Comparison of ENCODE assay signal across 23 cellular contexts in the genomic region with DNA sequence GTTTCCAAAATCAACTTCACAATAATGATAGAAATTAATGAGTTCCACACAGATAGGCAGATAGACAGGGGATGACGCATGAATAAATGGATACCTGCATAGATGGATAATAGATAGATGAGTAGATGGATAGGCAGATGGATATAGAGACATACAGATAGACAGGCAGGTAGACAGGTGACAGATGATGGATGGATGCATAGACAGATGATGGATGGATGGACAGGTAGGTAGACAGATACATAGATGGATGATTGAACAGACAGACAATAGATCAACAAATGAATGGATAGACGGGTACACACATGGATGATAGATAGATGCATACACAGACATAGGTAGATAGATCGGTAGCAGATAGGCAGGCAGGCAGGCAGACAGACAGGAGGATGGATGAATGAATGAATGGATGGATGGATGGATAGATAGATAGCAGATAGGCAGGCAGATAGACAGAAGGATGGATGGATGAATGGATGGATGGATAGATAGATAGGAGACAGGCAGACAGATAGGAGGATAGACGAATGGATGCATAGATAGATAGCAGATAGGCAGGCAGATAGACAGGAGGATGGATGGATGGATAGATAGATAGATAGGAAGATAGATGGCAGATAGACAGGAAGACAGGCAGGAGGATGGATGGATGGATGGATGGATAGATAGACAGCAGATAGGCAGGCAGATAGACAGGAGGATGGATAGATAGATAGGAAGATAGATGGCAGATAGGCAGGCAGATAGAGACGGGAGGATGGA.
DNase-seq lines count a peak whose midpoint lies in the region; ATAC-seq, FAIRE-seq and TF ChIP-seq lines count a peak whose summit lies in the region.
"Had no signal": no experiment of that assay in that cellular context is flagged by ENCODE, and none has a peak within 500 bp of the region (broad histone marks: within the 10 kb centered on the region; RNA-seq: fewer than 3 reads in every experiment).

No MANE protein-coding gene starts in this region.

- POLR2A ChIA-PET in HepG2 (lab: Yijun Ruan, JAX) (no interaction called here), Caco-2 (lab: Charles Lee) (no interaction called here)

- no peak overlapping the region for H3K4me3 Mint-ChIP-seq in Caco-2 (ENCODE audit: unreplicated experiment)
- H3K4me3 Mint-ChIP-seq: CD4-positive, CD25-positive, alpha-beta regulatory T cell; CD8-positive, alpha-beta T cell; GM23338; H9 had no signal

- H4K20me1 ChIP-seq in HepG2 (ENCODE audit: insufficient read depth, low read length): no peaks in the 10 kb centered on the region

- ATAC-seq in HepG2 (no peak), right lobe of liver (no peak)
- ATAC-seq: CD8-positive, alpha-beta T cell; GM12878; GM23338; HCT116 had no signal

- FAIRE-seq in HepG2 (lab: Jason Lieb, UNC) (no peak), HTR-8/SVneo (lab: Jason Lieb, UNC) (peak; percentile 26), bronchial epithelial cell (lab: Jason Lieb, UNC) (peak; percentile 75), urothelium cell line (lab: Jason Lieb, UNC) (peak; percentile 98)
- FAIRE-seq: A204.1, D721Med, GM12878 had no signal

- H3K4me3 ChIP-seq in HepG2 (replicated peaks in 1 of 3; ENCODE audit: insufficient read depth in 1 of 3, low read depth in 2 of 3, low read length in 3 of 3): no peak overlapping the region
- H3K4me3 ChIP-seq in right lobe of liver: no peak overlapping the region
- H3K4me3 ChIP-seq in bronchial epithelial cell (ENCODE audit: low read depth, low read length): no peak overlapping the region
- H3K4me3 ChIP-seq in Caco-2 (ENCODE audit: low read depth, low read length): no peak overlapping the region
- H3K4me3 ChIP-seq: GM12878, GM23338 had no signal

- no peak overlapping the region for H2AFZ ChIP-seq in HepG2 (ENCODE audit: low read length)
- H2AFZ ChIP-seq: GM23338 had no signal

- H3K27ac Mint-ChIP-seq in Caco-2 (ENCODE audit: unreplicated experiment): no peak overlapping the region
- H3K27ac Mint-ChIP-seq: CD4-positive, CD25-positive, alpha-beta regulatory T cell; CD8-positive, alpha-beta T cell; GM23338; H9 had no signal

- no peaks in the 10 kb centered on the region for H3K9me3 ChIP-seq in HepG2 (ENCODE audit: low read length)
- no peaks in the 10 kb centered on the region for H3K9me3 ChIP-seq in right lobe of liver
- no peaks in the 10 kb centered on the region for H3K9me3 ChIP-seq in Caco-2

- H3K27me3 ChIP-seq in HepG2 (ENCODE audit: control insufficient read depth in 1 of 2, insufficient read depth in 2 of 2, low read length in 2 of 2) (peaks cover 8 to 75% of the 10 kb centered on the region in 2 experiments), right lobe of liver (no peaks in the 10 kb centered on the region), bronchial epithelial cell (ENCODE audit: control insufficient read depth, insufficient read depth, low read length) (no peaks in the 10 kb centered on the region), Caco-2 (replicated peaks; ENCODE audit: control insufficient read depth, insufficient read depth, low read length) (no peaks in the 10 kb centered on the region; the same call in 1 of the 2 replicates)

- no peak overlapping the region for H3K27ac ChIP-seq in HepG2 (ENCODE audit: extremely low read length, insufficient read depth, low read length)
- H3K27ac ChIP-seq in right lobe of liver: no peak overlapping the region
- H3K27ac ChIP-seq: 22Rv1, C4-2B had no signal

- H3K9me3 Mint-ChIP-seq in Caco-2 (ENCODE audit: unreplicated experiment): no peaks in the 10 kb centered on the region
- H3K9me3 Mint-ChIP-seq: CD8-positive, alpha-beta T cell; GM23338; H9 had no signal

- in situ Hi-C loops in HepG2 (cut with HindIII; ENCODE audit: extremely low pct_ligation_motif_present, low pct_unique_long_range_greater_than_20kb): no loop called here

- TF ChIP-seq EP300 in HepG2 (IDR thresholded peaks at IDR 0.05; ENCODE audit: low read depth in 2 of 2, low read length in 2 of 2) (no peak), HepG2 (CRISPR knock-in tag; IDR thresholded peaks at IDR 0.05; ENCODE audit: borderline replicate concordance) (no peak)

- H3K4me1 ChIP-seq in HepG2 (ENCODE audit: insufficient read depth, low read length) (no peaks in the 10 kb centered on the region), right lobe of liver (no peaks in the 10 kb centered on the region), Caco-2 (peaks cover 6% of the 10 kb centered on the region)

- H3K36me3 Mint-ChIP-seq in Caco-2 (ENCODE audit: insufficient read depth, unreplicated experiment): no peaks in the 10 kb centered on the region
- H3K36me3 Mint-ChIP-seq: CD4-positive, CD25-positive, alpha-beta regulatory T cell; CD8-positive, alpha-beta T cell had no signal

- TF ChIP-seq RAD21 in HepG2 (CRISPR knock-in tag; IDR thresholded peaks at IDR 0.05): no peak

- WGBS in HepG2 (ENCODE audit: low lambda C conversion rate): 9% methylated on average over 5 of the region's 5 CpGs
- WGBS in right lobe of liver (ENCODE audit: insufficient coverage, low coverage, low lambda C conversion rate, missing lambda C conversion rate): 71% methylated on average over 5 of the region's 5 CpGs

- BruUV-seq in HepG2 (replicated peaks; lab: Mats Ljungman, UMichigan) (no TSS peak), Caco-2 (replicated peaks; lab: Mats Ljungman, UMichigan) (no TSS peak)

- no peak overlapping the region for H3K4me2 ChIP-seq in HepG2 (ENCODE audit: low read depth, low read length)
- H3K4me2 ChIP-seq: GM23338 had no signal

- peaks cover under 1% of the 10 kb centered on the region for H3K4me1 Mint-ChIP-seq in Caco-2 (ENCODE audit: low read depth, unreplicated experiment)
- H3K4me1 Mint-ChIP-seq: CD4-positive, CD25-positive, alpha-beta regulatory T cell had no signal

- no peaks in the 10 kb centered on the region for H3K36me3 ChIP-seq in HepG2 (replicated peaks in 1 of 2; ENCODE audit: control insufficient read depth in 1 of 2, insufficient read depth in 2 of 2, low read length in 2 of 2)
- no peaks in the 10 kb centered on the region for H3K36me3 ChIP-seq in right lobe of liver
- H3K36me3 ChIP-seq in bronchial epithelial cell (ENCODE audit: control insufficient read depth, insufficient read depth, low read length): no peaks in the 10 kb centered on the region
- H3K36me3 ChIP-seq in Caco-2 (ENCODE audit: control insufficient read depth, insufficient read depth, low read length): no peaks in the 10 kb centered on the region

- intact Hi-C loops in HepG2 (cut with micrococcal nuclease; ENCODE audit: unreplicated experiment) (no loop called here), right lobe of liver (cut with DNase I) (no loop called here), Caco-2 (cut with micrococcal nuclease; ENCODE audit: unreplicated experiment) (no loop called here)

- H3K9ac ChIP-seq in HepG2 (ENCODE audit: insufficient read depth, low read depth, low read length): no peak overlapping the region

- CTCF ChIA-PET in HepG2 (lab: Yijun Ruan, JAX; ENCODE audit: low intra/inter-chr PET ratio, low total read pairs): no interaction called here
- CTCF ChIA-PET in Caco-2 (lab: Charles Lee): no interaction called here

- TF ChIP-seq POLR2A in HepG2 (IDR thresholded peaks at IDR 0.05; ENCODE audit: insufficient read depth in 1 of 2, low read depth in 2 of 2, low read length in 2 of 2) (no peak), right lobe of liver (IDR thresholded peaks at IDR 0.05) (no peak)

- DNase-seq in HepG2 (ENCODE audit: low spot score) (no peak), right lobe of liver (no peak), HTR-8/SVneo (ENCODE audit: insufficient read length, low spot score) (no peak), bronchial epithelial cell (ENCODE audit: low read depth) (no peak), urothelium cell line (ENCODE audit: low spot score) (no peak), Caco-2 (no peak), AG08395 (ENCODE audit: low spot score) (no peak)
- DNase-seq in activated CD4-positive, alpha-beta T cell treated with anti-CD3 and anti-CD28 coated beads, Interleukin-2, amount 50 U/mL, for 1 hour: no peak
- DNase-seq: ACHN; CD4-positive, CD25-positive, alpha-beta regulatory T cell; CD8-positive, alpha-beta T cell; DMS 273 treated with DMSO at 0.1 percent for 48 hours; DMS79; EL; GDM1; H9 had no signal

- TF ChIP-seq CTCF in HepG2 (CRISPR knock-in tag; IDR thresholded peaks at IDR 0.05) (no peak), right lobe of liver (IDR thresholded peaks at IDR 0.05) (no peak), bronchial epithelial cell (IDR thresholded peaks at IDR 0.05; ENCODE audit: insufficient read depth, low read length, severe bottlenecking) (no peak), Caco-2 (IDR thresholded peaks at IDR 0.05; ENCODE audit: insufficient read depth in 1 of 2, low read depth in 1 of 2, low read length in 1 of 2, severe bottlenecking in 1 of 2, unreplicated experiment in 1 of 2) (no peak)

- no peaks in the 10 kb centered on the region for H3K79me2 ChIP-seq in HepG2 (ENCODE audit: insufficient read depth, low read length)

- peaks cover 8% of the 10 kb centered on the region for H3K27me3 Mint-ChIP-seq in Caco-2 (ENCODE audit: insufficient read depth, unreplicated experiment)

TF ChIP-seq in HepG2, 621 proteins besides CTCF, POLR2A, EP300 and RAD21 (continues in another document):
- TF ChIP-seq FOXK2 (IDR thresholded peaks at IDR 0.05) (0 out of 2 replicates have a peak, but pooled peaks have one; percentile 45), TARDBP (CRISPR knock-in tag; IDR thresholded peaks at IDR 0.05) (no peak), KAT2B (IDR thresholded peaks at IDR 0.05; ENCODE audit: borderline replicate concordance, low read depth, low read length) (no peak), GFI1 (CRISPR knock-in tag; IDR thresholded peaks at IDR 0.05; ENCODE audit: borderline replicate concordance) (no peak), ATF4 (CRISPR knock-in tag; IDR thresholded peaks at IDR 0.05) (no peak), ZNF543 (CRISPR knock-in tag; IDR thresholded peaks at IDR 0.05) (no peak), ELF3 (CRISPR knock-in tag; IDR thresholded peaks at IDR 0.05) (no peak), TIGD3 (CRISPR knock-in tag; IDR thresholded peaks at IDR 0.05; ENCODE audit: borderline replicate concordance) (no peak)
